Comparison of ENCODE assay signal across 8 cellular contexts in the genomic region with DNA sequence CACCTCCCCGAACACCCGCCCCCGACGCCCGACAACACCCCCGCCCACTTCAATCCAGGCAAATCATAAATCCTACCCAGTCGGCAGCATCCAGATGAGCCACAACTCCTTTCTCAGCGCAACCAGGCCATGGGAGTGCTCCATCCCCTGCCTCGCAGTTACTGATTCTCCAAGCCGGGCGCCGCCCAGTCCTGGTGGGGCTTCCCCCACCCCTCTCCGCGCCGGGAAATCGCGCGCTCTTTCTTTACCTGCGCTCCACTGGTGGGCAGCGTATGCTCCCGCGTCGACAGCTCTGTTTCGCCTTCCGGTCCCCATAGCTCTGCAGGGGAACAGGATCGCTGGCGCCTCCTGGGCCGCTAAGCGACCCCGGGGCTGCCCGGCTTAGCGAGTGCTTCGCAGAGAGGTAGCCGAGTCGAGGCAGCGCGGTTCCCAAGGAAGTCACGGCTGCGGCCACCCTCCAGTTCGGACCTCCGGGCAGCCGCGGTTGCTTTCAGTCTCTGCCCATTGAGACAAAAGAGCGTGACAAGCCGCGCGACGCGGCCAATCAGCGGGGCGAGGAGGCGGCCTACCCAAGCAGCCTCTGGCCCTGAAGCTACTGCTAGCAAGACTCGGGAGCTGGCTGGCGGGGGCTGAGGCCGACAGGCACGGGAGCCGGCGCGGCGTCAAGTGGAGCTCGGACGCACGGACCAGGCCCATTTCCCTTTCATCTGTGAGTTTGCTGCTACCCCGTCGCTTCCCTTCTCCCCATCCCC. TPM values are rescaled to one million over a fixed set of nuclear protein-coding genes. Genes with fewer than 3 reads are reported as not detected.
DNase-seq lines count a peak whose midpoint lies in the region; ATAC-seq and TF ChIP-seq lines count a peak whose summit lies in the region.

No MANE protein-coding gene starts in this region.

- peaks cover 31% of the 10 kb centered on the region for H3K4me1 ChIP-seq in DND-41 (ENCODE audit: insufficient read depth, low read length)
- H3K4me1 ChIP-seq in HUES6 (ENCODE audit: control insufficient read depth, insufficient read depth, low read length): peaks cover 6% of the 10 kb centered on the region
- no peaks in the 10 kb centered on the region for H3K4me1 ChIP-seq in Peyer's patch
- H3K4me1 ChIP-seq in neuron (ENCODE audit: insufficient read depth, low read length): peaks cover 4% of the 10 kb centered on the region
- H3K4me1 ChIP-seq in testis: no peaks in the 10 kb centered on the region

- H3K9ac ChIP-seq in DND-41 (ENCODE audit: low read depth, low read length) (peak overlapping the region; percentile 83), HUES6 (ENCODE audit: low read length) (peak overlapping the region; percentile 83)

- H3K27me3 ChIP-seq in DND-41 (ENCODE audit: insufficient read depth, low read length, poor library complexity): no peaks in the 10 kb centered on the region
- H3K27me3 ChIP-seq in HUES6 (ENCODE audit: control insufficient read depth, insufficient read depth, low read length): peaks cover 14% of the 10 kb centered on the region; the same call in 1 of the 2 replicates
- H3K27me3 ChIP-seq in Peyer's patch: no peaks in the 10 kb centered on the region
- no peaks in the 10 kb centered on the region for H3K27me3 ChIP-seq in neuron (ENCODE audit: insufficient read depth, low read length)
- H3K27me3 ChIP-seq in testis: no peaks in the 10 kb centered on the region

- H3K27ac ChIP-seq in DND-41 (ENCODE audit: low read length): peak overlapping the region; percentile 93
- H3K27ac ChIP-seq in HUES6 (ENCODE audit: low read depth, low read length): peak overlapping the region; percentile 30; the same call in 1 of the 2 replicates
- peak overlapping the region; percentile 59 to 76 (median 74) for H3K27ac ChIP-seq in Peyer's patch
- H3K27ac ChIP-seq in testis: peak overlapping the region; percentile 71 to 73

- H3K79me2 ChIP-seq in DND-41 (ENCODE audit: insufficient read depth, low read length): peaks cover 34% of the 10 kb centered on the region

- no peaks in the 10 kb centered on the region for H3K9me3 ChIP-seq in DND-41 (ENCODE audit: insufficient read depth, low read length, severe bottlenecking)
- H3K9me3 ChIP-seq in HUES6 (ENCODE audit: control insufficient read depth, insufficient read depth, low read depth, low read length): no peaks in the 10 kb centered on the region
- H3K9me3 ChIP-seq in Peyer's patch: no peaks in the 10 kb centered on the region
- H3K9me3 ChIP-seq in neuron (ENCODE audit: low read length): no peaks in the 10 kb centered on the region
- no peaks in the 10 kb centered on the region for H3K9me3 ChIP-seq in testis

- H2AFZ ChIP-seq in DND-41 (ENCODE audit: low read depth, low read length) (peak overlapping the region; percentile 90), neuron (ENCODE audit: low read depth, low read length) (peak overlapping the region; percentile 85)

- TF ChIP-seq CTCF in DND-41 (IDR thresholded peaks at IDR 0.05; ENCODE audit: borderline replicate concordance, extremely low read depth, low read length, poor library complexity, severe bottlenecking) (no peak), Peyer's patch (IDR thresholded peaks at IDR 0.05) (no peak), foreskin fibroblast (IDR thresholded peaks at IDR 0.05; ENCODE audit: low read depth, low read length) (no peak), testis (IDR thresholded peaks at IDR 0.05) (no peak)

- TF ChIP-seq POLR2A in Peyer's patch (IDR thresholded peaks at IDR 0.05) (no peak), testis (IDR thresholded peaks at IDR 0.05) (no peak)

- intact Hi-C loops in testis (cut with DNase I; ENCODE audit: low total_unique reads): no loop called here

- H3K4me2 ChIP-seq in DND-41 (ENCODE audit: insufficient read depth, low read length): peak overlapping the region; percentile 79

- H3K36me3 ChIP-seq in DND-41 (ENCODE audit: insufficient read depth, low read length): no peaks in the 10 kb centered on the region
- H3K36me3 ChIP-seq in HUES6 (ENCODE audit: control insufficient read depth, insufficient read depth, low read length): no peaks in the 10 kb centered on the region
- no peaks in the 10 kb centered on the region for H3K36me3 ChIP-seq in Peyer's patch
- H3K36me3 ChIP-seq in neuron (ENCODE audit: insufficient read depth, low read length): no peaks in the 10 kb centered on the region
- H3K36me3 ChIP-seq in testis (ENCODE audit: low read depth, missing control alignments): no peaks in the 10 kb centered on the region

- ATAC-seq in DND-41 (ENCODE audit: insufficient read depth, low read depth): peak; percentile 76
- ATAC-seq in GM21515 (IDR thresholded peaks at IDR 0.05; ENCODE audit: unreplicated experiment): peak; percentile 67

- peak overlapping the region; percentile 57 to 81 for H3K4me3 ChIP-seq in DND-41 (ENCODE audit: low read depth in 1 of 2, low read length in 2 of 2)
- H3K4me3 ChIP-seq in HUES6 (ENCODE audit: low read depth, low read length): peak overlapping the region; percentile 67
- H3K4me3 ChIP-seq in Peyer's patch: peak overlapping the region; percentile 50 to 74 (median 57)
- peak overlapping the region; percentile 55 to 63 for H3K4me3 ChIP-seq in foreskin fibroblast (ENCODE audit: low read depth in 1 of 2, low read length in 2 of 2)
- peak overlapping the region; percentile 64 for H3K4me3 ChIP-seq in neuron (ENCODE audit: low read length)
- peak overlapping the region; percentile 50 to 64 for H3K4me3 ChIP-seq in testis

- DNase-seq in DND-41 (peak; percentile 71), Peyer's patch (peak; percentile 54 to 80 (median 78)), foreskin fibroblast (peak; percentile 51 to 75), testis (peak; percentile 70)
- DNase-seq in activated effector memory CD4-positive, alpha-beta T cell treated with anti-CD3 and anti-CD28 coated beads, Interleukin-2, amount 50 U/mL, for 16 hours: peak; percentile 82

- 0 to 20% methylated on average over 1 to 43 of the region's 65 CpGs for WGBS in testis, 2 donors

- H4K20me1 ChIP-seq in DND-41 (ENCODE audit: insufficient read depth, low read length): no peaks in the 10 kb centered on the region

RNA-seq across cellular contexts. Expression of a gene that starts 43.7 kb away (rescaled TPM):
- 1 to 10 TPM in 2 of 4 donors, under 1 TPM in 1, not detected in 1; 0.54 to 9.1 (median 1.0) TPM for total RNA-seq in Peyer's patch
- total RNA-seq in testis: 1 to 10 TPM; 5.4 to 6.9 TPM
- polyA plus RNA-seq in testis (ENCODE audit: insufficient read depth, low read depth, low replicate concordance): 4.0 TPM

Comparison
In these comparisons a context has a peak if more than half of its experiments do, and no peak if none do; other contexts are left out.
1. Peak in every context shown above with its lines: DNase-seq, ATAC-seq, H3K4me3 ChIP-seq and H3K27ac ChIP-seq.
2. H3K27ac ChIP-seq: peak in every context shown above with its lines; median percentile 93 in DND-41; 74 in Peyer's patch; 72 in testis; 30 in HUES6.